ENCODE assay signal across 8 cellular contexts in the genomic region with DNA sequence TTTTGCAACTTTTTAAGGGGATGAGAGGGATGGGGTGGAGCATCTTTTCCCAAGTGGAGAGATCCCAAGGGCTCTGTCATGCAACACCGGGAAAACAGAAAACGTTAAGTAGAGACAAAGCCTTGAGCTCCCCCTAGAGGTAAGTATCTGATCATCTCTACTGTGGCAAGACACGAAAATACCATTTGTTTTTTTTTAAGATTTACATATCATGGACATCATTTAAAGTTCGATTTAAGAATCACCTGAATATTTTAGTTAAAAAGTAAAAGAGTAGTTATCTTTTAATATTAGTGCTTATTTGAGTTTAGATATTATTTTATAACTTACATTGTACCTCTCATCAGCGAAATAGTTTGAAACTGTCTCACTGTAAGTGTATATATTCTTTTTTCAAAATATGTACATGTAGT.
DNase-seq lines count a peak whose midpoint lies in the region; ATAC-seq, FAIRE-seq and TF ChIP-seq lines count a peak whose summit lies in the region.

No MANE protein-coding gene starts in this region.

- intact Hi-C loops in K562 (cut with micrococcal nuclease), result loop anchor here (1.0 to 10.0 kb wide), 3 partner anchors 319 to 564 kb away; no protein-coding TSS in a partner anchor
- intact Hi-C loops in stomach (cut with DNase I; ENCODE audit: low total_unique reads), result no loop called here

- CTCF ChIA-PET in K562 (lab: Yijun Ruan, JAX; ENCODE audit: low intra/inter-chr PET ratio), result interaction anchor here (0.6 to 1.6 kb wide), 5 partner anchors 124 to 962 kb away, joined by 3 to 9 read pairs (median 4); no protein-coding TSS in a partner anchor

- H3K36me3 ChIP-seq in K562 (ENCODE audit: control insufficient read depth, insufficient read depth, low read length) (no peaks in the 10 kb centered on the region), stomach (no peaks in the 10 kb centered on the region)

- DNase-seq in SIG-M5 treated with dmso at 0.1 percent for 504 hours (lab: John Stamatoyannopoulos, UW; ENCODE audit: unreplicated experiment), result peak; percentile 63
- DNase-seq in SIG-M5 (lab: John Stamatoyannopoulos, UW), result no peak
- DNase-seq in NCI-H460 (ENCODE audit: extremely low read depth, low read depth), result peak; percentile 71
- peak; percentile 45 to 61 (median 50) for DNase-seq in K562 (ENCODE audit: extremely low read depth in 1 of 4, low spot score in 3 of 4)
- peak; percentile 17 to 28 (median 24) for DNase-seq in immature natural killer cell
- no peak for DNase-seq in stomach
- no peak for DNase-seq in stimulated activated CD4-positive, alpha-beta T cell treated with anti-CD3 and anti-CD28 coated beads, Interleukin-2, amount 100 ng/mL, for 48 hours

- H3K36me3 Mint-ChIP-seq in immature natural killer cell, result no peaks in the 10 kb centered on the region

- H3K27ac ChIP-seq in K562 (ENCODE audit: extremely low read depth, low read depth, low read length) (no peak overlapping the region), stomach (no peak overlapping the region)

- POLR2A ChIA-PET in K562 (lab: Yijun Ruan, JAX), result interaction anchor here (0.7 kb wide), 1 partner anchor 1684 kb away, joined by 4 read pairs; no protein-coding TSS in a partner anchor

- H3K4me1 Mint-ChIP-seq in immature natural killer cell, result peaks cover 0 to 7% of the 10 kb centered on the region in 2 donors

- H3K79me2 ChIP-seq in K562 (ENCODE audit: control insufficient read depth, insufficient read depth, low read length), result no peaks in the 10 kb centered on the region

- TF ChIP-seq POLR2A in K562 (conservative IDR thresholded peaks at IDR 0.05) (no peak), stomach (IDR thresholded peaks at IDR 0.05) (no peak)

- no peaks in the 10 kb centered on the region for H3K9me3 Mint-ChIP-seq in immature natural killer cell

- no peaks in the 10 kb centered on the region for H3K9me1 ChIP-seq in K562 (ENCODE audit: control insufficient read depth, insufficient read depth, low read length)

- H3K4me3 ChIP-seq in K562 (no peak overlapping the region), stomach (no peak overlapping the region)

- peak; percentile 61 to 76 for TF ChIP-seq RAD21 in K562 (CRISPR knock-in tag; conservative IDR thresholded peaks at IDR 0.05 in 1 of 2, IDR thresholded peaks at IDR 0.05 in 1 of 2)

- H3K27me3 ChIP-seq in K562 (ENCODE audit: control insufficient read depth in 2 of 2, insufficient read depth in 2 of 2, low read length in 2 of 2), result 0 out of 5 replicates have a peak, but pooled peaks cover 2 to 4% of the 10 kb centered on the region in 2 experiments
- H3K27me3 ChIP-seq in stomach, result no peaks in the 10 kb centered on the region

- FAIRE-seq in K562 (lab: Jason Lieb, UNC), result peak; percentile 91

- H4K20me1 ChIP-seq in K562 (replicated peaks; ENCODE audit: control insufficient read depth, insufficient read depth, low read length), result no peaks in the 10 kb centered on the region

- no TSS peak for BruUV-seq in K562 (replicated peaks; lab: Mats Ljungman, UMichigan)

- TF ChIP-seq EP300 in K562 (IDR thresholded peaks at IDR 0.05; ENCODE audit: low read length) (no peak), stomach (IDR thresholded peaks at IDR 0.05) (no peak)

- H3K9ac ChIP-seq in K562 (ENCODE audit: insufficient read depth in 1 of 2, low read depth in 2 of 2, low read length in 2 of 2), result no peak overlapping the region

- ATAC-seq in HG02884 (IDR thresholded peaks at IDR 0.05; ENCODE audit: unreplicated experiment) (peak; percentile 47), K562 (peak; percentile 87)

- in situ Hi-C loops in K562 (cut with MboI), result loop anchor here (10.0 to 25.0 kb wide), 2 partner anchors 324 to 592 kb away; no protein-coding TSS in a partner anchor

- 10% methylated on average over 5 of the region's 5 CpGs for WGBS in K562 (ENCODE audit: insufficient coverage, low coverage, missing lambda C conversion rate)
- 18 to 22% (median 22%) methylated on average over 5 of the region's 5 CpGs for WGBS in stomach, 5 donors

- no peak overlapping the region for H3K4me2 ChIP-seq in K562 (ENCODE audit: insufficient read depth, low read length)

- no peaks in the 10 kb centered on the region for H3K27me3 Mint-ChIP-seq in immature natural killer cell (ENCODE audit: low read depth in 3 of 3)

- H3K4me1 ChIP-seq in K562 (replicated peaks in 1 of 2; ENCODE audit: control insufficient read depth in 2 of 2, insufficient read depth in 2 of 2, low read length in 2 of 2) (peaks cover 0 to 3% of the 10 kb centered on the region in 2 experiments; a peak in 1 of 5 replicates), stomach (no peaks in the 10 kb centered on the region)

- no peak overlapping the region for H3K4me3 Mint-ChIP-seq in immature natural killer cell

- H3K27ac Mint-ChIP-seq in immature natural killer cell, result no peak overlapping the region

- H2AFZ ChIP-seq in K562 (ENCODE audit: low read depth, low read length), result peak overlapping the region; percentile 0; the same call in 1 of the 2 replicates

- TF ChIP-seq CTCF in K562 (IDR thresholded peaks at IDR 0.05 in 2 of 3, conservative IDR thresholded peaks at IDR 0.05 in 1 of 3; ENCODE audit: insufficient read depth in 2 of 3, low read depth in 1 of 3, low read length in 3 of 3) (peak; percentile 42 to 78 (median 77)), stomach (IDR thresholded peaks at IDR 0.05) (peak in 5 of 7 experiments; percentile 35 to 55 (median 46))

- H3K9me3 ChIP-seq in K562 (replicated peaks; ENCODE audit: control insufficient read depth, insufficient read depth, low read depth, low read length) (no peaks in the 10 kb centered on the region), stomach (no peaks in the 10 kb centered on the region)

TF ChIP-seq in K562, 482 proteins besides CTCF, POLR2A, EP300 and RAD21:
- TF ChIP-seq, protein P1, sequence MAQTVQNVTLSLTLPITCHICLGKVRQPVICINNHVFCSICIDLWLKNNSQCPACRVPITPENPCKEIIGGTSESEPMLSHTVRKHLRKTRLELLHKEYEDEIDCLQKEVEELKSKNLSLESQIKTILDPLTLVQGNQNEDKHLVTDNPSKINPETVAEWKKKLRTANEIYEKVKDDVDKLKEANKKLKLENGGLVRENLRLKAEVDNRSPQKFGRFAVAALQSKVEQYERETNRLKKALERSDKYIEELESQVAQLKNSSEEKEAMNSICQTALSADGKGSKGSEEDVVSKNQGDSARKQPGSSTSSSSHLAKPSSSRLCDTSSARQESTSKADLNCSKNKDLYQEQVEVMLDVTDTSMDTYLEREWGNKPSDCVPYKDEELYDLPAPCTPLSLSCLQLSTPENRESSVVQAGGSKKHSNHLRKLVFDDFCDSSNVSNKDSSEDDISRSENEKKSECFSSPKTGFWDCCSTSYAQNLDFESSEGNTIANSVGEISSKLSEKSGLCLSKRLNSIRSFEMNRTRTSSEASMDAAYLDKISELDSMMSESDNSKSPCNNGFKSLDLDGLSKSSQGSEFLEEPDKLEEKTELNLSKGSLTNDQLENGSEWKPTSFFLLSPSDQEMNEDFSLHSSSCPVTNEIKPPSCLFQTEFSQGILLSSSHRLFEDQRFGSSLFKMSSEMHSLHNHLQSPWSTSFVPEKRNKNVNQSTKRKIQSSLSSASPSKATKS (CRISPR knock-in tag; IDR thresholded peaks at IDR 0.05), result no peak
- TF ChIP-seq RBM34 (IDR thresholded peaks at IDR 0.05; ENCODE audit: borderline replicate concordance, insufficient read depth, low read length), result no peak
- no peak for TF ChIP-seq JUNB (CRISPR knock-in tag; conservative IDR thresholded peaks at IDR 0.05)
- peak; percentile 35; the same call in 1 of the 2 replicates for TF ChIP-seq TEAD4 (IDR thresholded peaks at IDR 0.05; ENCODE audit: low read length)
- TF ChIP-seq TEAD4 (CRISPR knock-in tag; IDR thresholded peaks at IDR 0.05; ENCODE audit: borderline replicate concordance), result no peak
- TF ChIP-seq SMC3 (conservative IDR thresholded peaks at IDR 0.05; ENCODE audit: insufficient read depth, low read depth, low read length), result peak; percentile 30; the same call in 1 of the 2 replicates
- peak; percentile 62 for TF ChIP-seq ZNF384 (IDR thresholded peaks at IDR 0.05; ENCODE audit: low read depth, low read length)
TF ChIP-seq in K562: peak in this region for 3.

Comparison
In these comparisons a context has a peak if more than half of its experiments do, and no peak if none do; other contexts are left out.
1. DNase-seq: peak in SIG-M5 treated with dmso at 0.1 percent for 504 hours (single experiment), NCI-H460 (single experiment), K562 (4 of 4) and immature natural killer cell (3 of 3); none in SIG-M5 (single experiment), stomach (single experiment) and stimulated activated CD4-positive, alpha-beta T cell treated with anti-CD3 and anti-CD28 coated beads, Interleukin-2, amount 100 ng/mL, for 48 hours (0 of 2).